19 cellular contexts compared by ENCODE assay signal in genomic region chr16:76910931-76911330, GRCh38.
A peak's percentile ranks its signal among the peaks of the same experiment; 100 is the strongest.
DNase-seq lines count a peak whose midpoint lies in the region; ATAC-seq, FAIRE-seq and TF ChIP-seq lines count a peak whose summit lies in the region.
"Had no signal": no experiment of that assay in that cellular context is flagged by ENCODE, and none has a peak within 500 bp of the region (broad histone marks: within the 10 kb centered on the region; RNA-seq: fewer than 3 reads in every experiment).

No MANE protein-coding gene starts in this region.

- H3K27ac Mint-ChIP-seq in effector memory CD8-positive, alpha-beta T cell = no peak overlapping the region
- H3K27ac Mint-ChIP-seq: activated CD4-positive, alpha-beta memory T cell treated with anti-CD3 and anti-CD28 coated beads for 36 hours; stimulated activated memory B cell treated with anti-CD40 and anti-IgM and Interleukin-4, amounts not matched to agents 10 μg/mL and 1 μg/mL and 100 μg/mL, for 72 hours had no signal

- H3K4me3 Mint-ChIP-seq in effector memory CD8-positive, alpha-beta T cell = no peak overlapping the region
- H3K4me3 Mint-ChIP-seq in activated T-cell treated with anti-CD3 and anti-CD28 coated beads, Interleukin-2, amount 50 U/mL, for 4 hours = no peak overlapping the region
- H3K4me3 Mint-ChIP-seq: activated CD4-positive, alpha-beta memory T cell treated with anti-CD3 and anti-CD28 coated beads for 36 hours; stimulated activated memory B cell treated with anti-CD40 and anti-IgM and Interleukin-4, amounts not matched to agents 10 μg/mL and 1 μg/mL and 100 μg/mL, for 72 hours had no signal

- H3K36me3 ChIP-seq in bronchial epithelial cell (ENCODE audit: control insufficient read depth, insufficient read depth, low read length) (no peaks in the 10 kb centered on the region), adrenal gland (replicated peaks in 1 of 2) (no peaks in the 10 kb centered on the region)
- H3K36me3 ChIP-seq: pancreas, tibial nerve had no signal

- H3K9me3 ChIP-seq in adrenal gland (replicated peaks in 1 of 3) = no peaks in the 10 kb centered on the region
- H3K9me3 ChIP-seq: pancreas, tibial nerve had no signal

- H3K4me1 ChIP-seq in adrenal gland (replicated peaks in 1 of 2) = no peaks in the 10 kb centered on the region
- H3K4me1 ChIP-seq: tibial nerve had no signal

- H3K4me3 ChIP-seq in bronchial epithelial cell (ENCODE audit: low read depth, low read length) = no peak overlapping the region
- H3K4me3 ChIP-seq in adrenal gland = no peak overlapping the region
- H3K4me3 ChIP-seq: pancreas, skin epidermis, tibial nerve had no signal

- TF ChIP-seq CTCF in bronchial epithelial cell (IDR thresholded peaks at IDR 0.05; ENCODE audit: insufficient read depth, low read length, severe bottlenecking) (no peak), adrenal gland (IDR thresholded peaks at IDR 0.05) (no peak)

- no peaks in the 10 kb centered on the region for H3K27me3 Mint-ChIP-seq in effector memory CD8-positive, alpha-beta T cell
- H3K27me3 Mint-ChIP-seq in activated T-cell treated with anti-CD3 and anti-CD28 coated beads, Interleukin-2, amount 50 U/mL, for 4 hours (ENCODE audit: low read depth) = no peaks in the 10 kb centered on the region
- H3K27me3 Mint-ChIP-seq: activated CD4-positive, alpha-beta memory T cell treated with anti-CD3 and anti-CD28 coated beads for 36 hours; stimulated activated memory B cell treated with anti-CD40 and anti-IgM and Interleukin-4, amounts not matched to agents 10 μg/mL and 1 μg/mL and 100 μg/mL, for 72 hours had no signal

- no peak for ATAC-seq in effector memory CD8-positive, alpha-beta T cell (replicated peaks)
- no peak for ATAC-seq in activated T-cell treated with anti-CD3 and anti-CD28 coated beads, Interleukin-2, amount 50 U/mL, for 4 hours
- ATAC-seq: SK-N-SH treated with all-trans-retinoic acid at 6 μM for 48 hours; stimulated activated memory B cell treated with anti-CD40 and anti-IgM and Interleukin-4, amounts not matched to agents 10 μg/mL and 1 μg/mL and 100 μg/mL, for 72 hours had no signal

- TF ChIP-seq POLR2A in adrenal gland (IDR thresholded peaks at IDR 0.05) = no peak

- H3K27ac ChIP-seq in adrenal gland = no peak overlapping the region
- H3K27ac ChIP-seq: pancreas, skin epidermis, tibial nerve had no signal

- no peaks in the 10 kb centered on the region for H3K36me3 Mint-ChIP-seq in effector memory CD8-positive, alpha-beta T cell (ENCODE audit: insufficient read depth)
- no peaks in the 10 kb centered on the region for H3K36me3 Mint-ChIP-seq in activated T-cell treated with anti-CD3 and anti-CD28 coated beads, Interleukin-2, amount 50 U/mL, for 4 hours (ENCODE audit: insufficient read depth)
- H3K36me3 Mint-ChIP-seq: activated CD4-positive, alpha-beta memory T cell treated with anti-CD3 and anti-CD28 coated beads for 36 hours; stimulated activated memory B cell treated with anti-CD40 and anti-IgM and Interleukin-4, amounts not matched to agents 10 μg/mL and 1 μg/mL and 100 μg/mL, for 72 hours had no signal

- peaks cover 0 to 6% of the 10 kb centered on the region in 2 donors for H3K9me3 Mint-ChIP-seq in effector memory CD8-positive, alpha-beta T cell
- H3K9me3 Mint-ChIP-seq in activated T-cell treated with anti-CD3 and anti-CD28 coated beads, Interleukin-2, amount 50 U/mL, for 4 hours = no peaks in the 10 kb centered on the region
- H3K9me3 Mint-ChIP-seq: activated CD4-positive, alpha-beta memory T cell treated with anti-CD3 and anti-CD28 coated beads for 36 hours had no signal

- no peaks in the 10 kb centered on the region for H3K27me3 ChIP-seq in bronchial epithelial cell (ENCODE audit: control insufficient read depth, insufficient read depth, low read length)
- no peaks in the 10 kb centered on the region for H3K27me3 ChIP-seq in adrenal gland
- H3K27me3 ChIP-seq: pancreas, tibial nerve had no signal

- no peaks in the 10 kb centered on the region for H3K4me1 Mint-ChIP-seq in effector memory CD8-positive, alpha-beta T cell (ENCODE audit: low read depth in 2 of 2)
- H3K4me1 Mint-ChIP-seq in activated T-cell treated with anti-CD3 and anti-CD28 coated beads, Interleukin-2, amount 50 U/mL, for 4 hours (ENCODE audit: low read depth) = no peaks in the 10 kb centered on the region
- H3K4me1 Mint-ChIP-seq: stimulated activated memory B cell treated with anti-CD40 and anti-IgM and Interleukin-4, amounts not matched to agents 10 μg/mL and 1 μg/mL and 100 μg/mL, for 72 hours had no signal

- WGBS in adrenal gland, 4 donors = 78 to 91% (median 87%) methylated on average over 3 of the region's 3 CpGs

- intact Hi-C loops in adrenal gland (cut with DNase I) = no loop called here

- DNase-seq in AG08395 (ENCODE audit: low spot score) (peak; percentile 35), NCI-H226 (peak; percentile 93), bronchial epithelial cell (ENCODE audit: low read depth) (peak; percentile 50), kidney glomerular epithelial cell (lab: John Stamatoyannopoulos, UW) (peak; percentile 58), adrenal gland (no peak)
- no peak for DNase-seq in effector memory CD8-positive, alpha-beta T cell
- no peak for DNase-seq in activated effector memory CD4-positive, alpha-beta T cell treated with Interleukin-2 at 50 U/mL for 16 hours
- DNase-seq in activated T-cell treated with anti-CD3 and anti-CD28 coated beads, Interleukin-2, amount 50 U/mL, for 4 hours = no peak
- DNase-seq: activated CD4-positive, alpha-beta memory T cell treated with anti-CD3 and anti-CD28 coated beads for 36 hours; amygdala; cortex of kidney; NCI-H446 treated with DMSO at 0.1 percent for 48 hours; pancreas had no signal

- FAIRE-seq in bronchial epithelial cell (lab: Jason Lieb, UNC) = no peak
- FAIRE-seq: G401.6, TTC549 had no signal

Comparison
In these comparisons a context has a peak if more than half of its experiments do, and no peak if none do; other contexts are left out.
1. DNase-seq: peak in AG08395 (single experiment), NCI-H226 (single experiment), bronchial epithelial cell (single experiment) and kidney glomerular epithelial cell (single experiment); none in effector memory CD8-positive, alpha-beta T cell (0 of 3), activated effector memory CD4-positive, alpha-beta T cell treated with Interleukin-2 at 50 U/mL for 16 hours (single experiment), adrenal gland (0 of 7) and activated T-cell treated with anti-CD3 and anti-CD28 coated beads, Interleukin-2, amount 50 U/mL, for 4 hours (single experiment).